In the genomic region with DNA sequence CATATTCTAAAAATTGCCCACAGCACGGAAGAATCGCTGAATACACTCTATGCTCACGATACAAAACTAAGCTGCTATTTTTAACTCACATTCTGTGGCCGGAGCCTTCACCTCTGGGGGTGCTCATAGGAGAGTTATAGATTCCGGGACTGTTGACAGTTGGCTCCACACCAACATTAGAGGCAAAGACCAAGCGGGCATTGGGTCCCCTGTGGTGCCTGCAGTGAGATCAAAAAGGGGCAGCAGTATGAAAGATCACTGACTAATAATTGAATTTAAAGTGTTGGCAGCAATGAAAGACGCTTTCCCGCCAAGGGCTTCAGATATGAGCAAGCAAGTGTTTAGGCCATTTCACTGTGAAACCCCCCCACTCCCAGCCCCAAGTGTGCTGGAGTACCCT, we compare ENCODE assay signal across 21 cellular contexts.
DNase-seq lines count a peak whose midpoint lies in the region; ATAC-seq, FAIRE-seq and TF ChIP-seq lines count a peak whose summit lies in the region.
"Had no signal": no experiment of that assay in that cellular context is flagged by ENCODE, and none has a peak within 500 bp of the region (broad histone marks: within the 10 kb centered on the region; RNA-seq: fewer than 3 reads in every experiment).

No MANE protein-coding gene starts in this region.

- no peak overlapping the region for H3K27ac ChIP-seq in brain microvascular endothelial cell
- H3K27ac ChIP-seq: HL-60, SK-N-MC had no signal

- FAIRE-seq in H54 (lab: Jason Lieb, UNC), result peak; percentile 55
- FAIRE-seq: HTR-8/SVneo had no signal

- TF ChIP-seq CTCF in brain microvascular endothelial cell (IDR thresholded peaks at IDR 0.05; ENCODE audit: low read depth, low read length, missing control alignments), result no peak

- TF ChIP-seq POLR2A in H54 (IDR thresholded peaks at IDR 0.05; ENCODE audit: low read depth, low read length), result no peak

- H3K4me3 ChIP-seq in brain microvascular endothelial cell (ENCODE audit: low read depth, low read length), result no peak overlapping the region
- H3K4me3 ChIP-seq: SK-N-MC had no signal

- intact Hi-C loops in head of caudate nucleus (cut with DNase I), result no loop called here

- peak; percentile 4 for DNase-seq in H54 (ENCODE audit: insufficient read length, low spot score)
- DNase-seq in NCI-H69 (lab: John Stamatoyannopoulos, UW), result peak; percentile 10
- DNase-seq in brain microvascular endothelial cell, result peak; percentile 20
- DNase-seq in retina, result peak; percentile 4
- DNase-seq in ecto neural progenitor cell (ENCODE audit: low spot score), result no peak
- no peak for DNase-seq in activated CD4-positive, alpha-beta T cell treated with anti-CD3 and anti-CD28 coated beads, Interleukin-2, amount 50 U/mL, for 1 hour
- no peak for DNase-seq in head of caudate nucleus
- DNase-seq: DMS79 treated with DMSO at 0.1 percent for 48 hours, HCEC 1CT, IMR-90, Karpas-422, MM.1S, NCI-H1092 treated with DMSO at 0.1 percent for 48 hours, NCI-H187, NCI-H345, NCI-H526, SHP77 had no signal

- no peak for ATAC-seq in GM19351 (IDR thresholded peaks at IDR 0.05; ENCODE audit: unreplicated experiment)

- H3K36me3 ChIP-seq in brain microvascular endothelial cell (replicated peaks), result no peaks in the 10 kb centered on the region

- H3K27me3 ChIP-seq in brain microvascular endothelial cell (replicated peaks), result no peaks in the 10 kb centered on the region

- in situ Hi-C loops in brain microvascular endothelial cell (cut with HindIII; ENCODE audit: low pct_ligation_motif_present, low sequenced_read_pairs), result no loop called here

Comparison
In these comparisons a context has a peak if more than half of its experiments do, and no peak if none do; other contexts are left out.
1. DNase-seq: peak in H54 (single experiment), NCI-H69 (single experiment), brain microvascular endothelial cell (single experiment) and retina (single experiment); none in ecto neural progenitor cell (single experiment), activated CD4-positive, alpha-beta T cell treated with anti-CD3 and anti-CD28 coated beads, Interleukin-2, amount 50 U/mL, for 1 hour (single experiment) and head of caudate nucleus (0 of 42).